In genomic region chr7:150988230-150989226, GRCh38 we compare ENCODE assay signal across 9 cellular contexts. TPM values are rescaled to one million over a fixed set of nuclear protein-coding genes. Genes with fewer than 3 reads are reported as not detected.
A peak's percentile ranks its signal among the peaks of the same experiment; 100 is the strongest.
DNase-seq lines count a peak whose midpoint lies in the region; ATAC-seq, FAIRE-seq and TF ChIP-seq lines count a peak whose summit lies in the region.
"Had no signal": no experiment of that assay in that cellular context is flagged by ENCODE, and none has a peak within 500 bp of the region (broad histone marks: within the 10 kb centered on the region; RNA-seq: fewer than 3 reads in every experiment).

No MANE protein-coding gene starts in this region.

- no peaks in the 10 kb centered on the region for H3K36me3 ChIP-seq in kidney (ENCODE audit: control insufficient read depth in 1 of 2, insufficient read depth in 2 of 2, low read length in 2 of 2)

- H3K9me3 ChIP-seq in kidney (ENCODE audit: control insufficient read depth in 1 of 2, low read length in 2 of 2), result peaks cover 2 to 3% of the 10 kb centered on the region in 2 donors

- DNase-seq in GM12865 (ENCODE audit: low read depth) (peak; percentile 40), NCI-H187 treated with DMSO at 0.1 percent for 48 hours (lab: John Stamatoyannopoulos, UW) (peak; percentile 36), kidney (peak; percentile 90)
- DNase-seq in activated CD4-positive, CD25-positive, alpha-beta regulatory T cell (lab: John Stamatoyannopoulos, UW), result peak; percentile 26 to 56 (median 34)
- DNase-seq in central memory CD4-positive, alpha-beta T cell, result peak; percentile 60
- peak; percentile 74 for DNase-seq in stimulated activated CD4-positive, alpha-beta T cell treated with anti-CD3 and anti-CD28 coated beads, Interleukin-4, amount 100 ng/mL, for 24 hours

- H3K27ac ChIP-seq in kidney (ENCODE audit: low read depth in 2 of 2, low read length in 2 of 2), result peak overlapping the region; percentile 60 to 71
- H3K27ac ChIP-seq: epithelial cell of prostate had no signal

- H3K9ac ChIP-seq in kidney (ENCODE audit: low read length in 2 of 2), result no peak overlapping the region

- peaks cover 0 to 4% of the 10 kb centered on the region in 2 donors for H3K4me1 ChIP-seq in kidney (ENCODE audit: control insufficient read depth in 1 of 2, insufficient read depth in 1 of 2, low read depth in 1 of 2, low read length in 2 of 2)

- TF ChIP-seq CTCF in GM12865 (IDR thresholded peaks at IDR 0.05; ENCODE audit: insufficient read depth, low read depth, low read length, missing control alignments) (peak; percentile 86), kidney (IDR thresholded peaks at IDR 0.05; ENCODE audit: borderline replicate concordance, extremely low read depth, insufficient read depth) (peak; percentile 69)

- no peak for FAIRE-seq in kidney (lab: Jason Lieb, UNC)

- ATAC-seq in HG02798 (IDR thresholded peaks at IDR 0.05; ENCODE audit: poor library complexity, unreplicated experiment), result no peak
- no peak for ATAC-seq in HG03565 (IDR thresholded peaks at IDR 0.05; ENCODE audit: unreplicated experiment)

- intact Hi-C loops in kidney (cut with DNase I), result no loop called here

- H3K4me3 ChIP-seq in GM12865 (ENCODE audit: low read depth, low read length) (no peak overlapping the region), kidney (ENCODE audit: low read length in 2 of 2) (no peak overlapping the region)

RNA-seq across cellular contexts. Expression of gene NOS3, which starts 2.3 kb away (rescaled TPM):
- 51.7 TPM for total RNA-seq in kidney
- polyA plus RNA-seq in kidney (ENCODE audit: insufficient read depth, low read depth, low replicate concordance), result 9.3 TPM

RNA-seq across cellular contexts. Expression of gene KCNH2, which starts 10.4 kb away (rescaled TPM):
- total RNA-seq in kidney, result 1.3 TPM
- polyA plus RNA-seq in kidney (ENCODE audit: insufficient read depth, low read depth, low replicate concordance), result 1.5 TPM

RNA-seq across cellular contexts. Expression of gene ATG9B, which starts 35.8 kb away (rescaled TPM):
- total RNA-seq in kidney, result 0.19 TPM
- 0.19 TPM for polyA plus RNA-seq in kidney (ENCODE audit: insufficient read depth, low read depth, low replicate concordance)

RNA-seq across cellular contexts. Expression of gene ABCB8, which starts 39.7 kb away (rescaled TPM):
- total RNA-seq in kidney, result 36.0 TPM
- polyA plus RNA-seq in kidney (ENCODE audit: insufficient read depth, low read depth, low replicate concordance), result 34.3 TPM

RNA-seq across cellular contexts. Expression of gene ASIC3, which starts 59.8 kb away (rescaled TPM):
- 1.9 TPM for total RNA-seq in kidney
- 3.1 TPM for polyA plus RNA-seq in kidney (ENCODE audit: insufficient read depth, low read depth, low replicate concordance)

Comparison
In these comparisons a context has a peak if more than half of its experiments do, and no peak if none do; other contexts are left out.
1. DNase-seq: peak in every context shown above with its lines; median percentile 90 in kidney; 74 in stimulated activated CD4-positive, alpha-beta T cell treated with anti-CD3 and anti-CD28 coated beads, Interleukin-4, amount 100 ng/mL, for 24 hours; 60 in central memory CD4-positive, alpha-beta T cell; 40 in GM12865; 36 in NCI-H187 treated with DMSO at 0.1 percent for 48 hours; 34 in activated CD4-positive, CD25-positive, alpha-beta regulatory T cell.